ENCODE assay signal across 26 cellular contexts in genomic region chr2:67286981-67287759, GRCh38.
"Had no signal": no experiment of that assay in that cellular context is flagged by ENCODE, and none has a peak within 500 bp of the region (broad histone marks: within the 10 kb centered on the region; RNA-seq: fewer than 3 reads in every experiment).

No MANE protein-coding gene starts in this region.

- H3K27ac ChIP-seq: body of pancreas, hepatocyte, suprapubic skin, transverse colon, uterus had no signal

- ATAC-seq: activated CD8-positive, alpha-beta memory T cell treated with anti-CD3 and anti-CD28 coated beads, Interleukin-2, amount 10 ng/mL, durations not matched to agents 7 days and 5 days; activated T-helper 17 cell treated with anti-CD3 and anti-CD28 coated beads, Interleukin-2, amount 50 U/mL, for 72 hours; body of pancreas; stimulated activated naive CD8-positive, alpha-beta T cell treated with anti-CD3 and anti-CD28 coated beads, Interleukin-15, amount 100 ng/mL, for 72 hours had no signal

- H3K27me3 ChIP-seq: body of pancreas, hepatocyte, suprapubic skin, transverse colon, uterus had no signal

- H2AFZ ChIP-seq: hepatocyte had no signal

- H3K79me2 ChIP-seq: hepatocyte had no signal

- H3K4me2 ChIP-seq: hepatocyte had no signal

- H3K9me3 Mint-ChIP-seq: activated CD4-positive, alpha-beta memory T cell treated with anti-CD3 and anti-CD28 coated beads, Interleukin-2, amount 10 ng/mL, durations not matched to agents 7 days and 5 days; activated naive CD8-positive, alpha-beta T cell treated with anti-CD3 and anti-CD28 coated beads for 36 hours; activated T-helper 17 cell treated with anti-CD3 and anti-CD28 coated beads, Interleukin-2, amount 50 U/mL, for 72 hours; nephron progenitor cell; stimulated activated naive CD8-positive, alpha-beta T cell treated with anti-CD3 and anti-CD28 coated beads, Interleukin-15, amount 100 ng/mL, for 72 hours; T-helper 2 cell treated with Interferon-gamma antibody and Interleukin-4, amounts not matched to agents 5 μg/mL and 100 μg/mL, for 36 hours had no signal

- FAIRE-seq: islet of Langerhans had no signal

- H3K36me3 ChIP-seq: suprapubic skin, transverse colon, uterus had no signal

- H3K9me3 ChIP-seq: body of pancreas, suprapubic skin, transverse colon, uterus had no signal

- H3K27me3 Mint-ChIP-seq: activated CD4-positive, alpha-beta memory T cell treated with anti-CD3 and anti-CD28 coated beads, Interleukin-2, amount 10 ng/mL, durations not matched to agents 7 days and 5 days; activated CD8-positive, alpha-beta memory T cell treated with anti-CD3 and anti-CD28 coated beads, Interleukin-2, amount 10 ng/mL, durations not matched to agents 7 days and 5 days had no signal

- H3K4me1 Mint-ChIP-seq: activated CD4-positive, alpha-beta memory T cell treated with anti-CD3 and anti-CD28 coated beads, Interleukin-2, amount 10 ng/mL, durations not matched to agents 7 days and 5 days; activated CD8-positive, alpha-beta memory T cell treated with anti-CD3 and anti-CD28 coated beads, Interleukin-2, amount 10 ng/mL, durations not matched to agents 7 days and 5 days; activated naive CD8-positive, alpha-beta T cell treated with anti-CD3 and anti-CD28 coated beads for 36 hours; activated T-helper 17 cell treated with anti-CD3 and anti-CD28 coated beads, Interleukin-2, amount 50 U/mL, for 72 hours; stimulated activated naive CD8-positive, alpha-beta T cell treated with anti-CD3 and anti-CD28 coated beads, Interleukin-15, amount 100 ng/mL, for 72 hours had no signal

- DNase-seq: activated CD4-positive, alpha-beta memory T cell treated with anti-CD3 and anti-CD28 coated beads, Interleukin-2, amount 10 ng/mL, durations not matched to agents 7 days and 5 days; activated CD4-positive, alpha-beta T cell treated with anti-CD3 and anti-CD28 coated beads for 48 hours; activated CD4-positive, CD25-positive, alpha-beta regulatory T cell; activated CD8-positive, alpha-beta memory T cell treated with anti-CD3 and anti-CD28 coated beads, Interleukin-2, amount 10 ng/mL, durations not matched to agents 7 days and 5 days; activated naive CD4-positive, alpha-beta T cell; activated naive CD8-positive, alpha-beta T cell treated with anti-CD3 and anti-CD28 coated beads for 36 hours; activated T-cell treated with anti-CD3 and anti-CD28 coated beads, Interleukin-2, amount 50 U/mL, for 1 hour; amniotic stem cell; cerebellar nuclear complex; effector CD8-positive, alpha-beta T cell; midbrain; nephron progenitor cell; occipital lobe; retina; stimulated activated CD4-positive, alpha-beta T cell treated with anti-CD3 and anti-CD28 coated beads, Interleukin-12 subunit alpha, Interleukin-12 subunit beta, amount 100 ng/mL, for 4 hours; stimulated activated CD4-positive, alpha-beta T cell treated with anti-CD3 and anti-CD28 coated beads, Interleukin-2, amount 100 ng/mL, for 24 hours; stimulated activated naive CD8-positive, alpha-beta T cell treated with anti-CD3 and anti-CD28 coated beads, Interleukin-15, amount 100 ng/mL, for 72 hours; transverse colon; uterus had no signal

- H3K27ac Mint-ChIP-seq: activated CD4-positive, alpha-beta memory T cell treated with anti-CD3 and anti-CD28 coated beads, Interleukin-2, amount 10 ng/mL, durations not matched to agents 7 days and 5 days; activated CD8-positive, alpha-beta memory T cell treated with anti-CD3 and anti-CD28 coated beads, Interleukin-2, amount 10 ng/mL, durations not matched to agents 7 days and 5 days; activated naive CD8-positive, alpha-beta T cell treated with anti-CD3 and anti-CD28 coated beads for 36 hours; activated T-helper 17 cell treated with anti-CD3 and anti-CD28 coated beads, Interleukin-2, amount 50 U/mL, for 72 hours; nephron progenitor cell; stimulated activated naive CD8-positive, alpha-beta T cell treated with anti-CD3 and anti-CD28 coated beads, Interleukin-15, amount 100 ng/mL, for 72 hours; T-helper 2 cell treated with Interferon-gamma antibody and Interleukin-4, amounts not matched to agents 5 μg/mL and 100 μg/mL, for 36 hours had no signal

- H3K36me3 Mint-ChIP-seq: activated CD8-positive, alpha-beta memory T cell treated with anti-CD3 and anti-CD28 coated beads, Interleukin-2, amount 10 ng/mL, durations not matched to agents 7 days and 5 days; activated naive CD8-positive, alpha-beta T cell treated with anti-CD3 and anti-CD28 coated beads for 36 hours had no signal

- H3K4me3 ChIP-seq: body of pancreas, hepatocyte, lung, suprapubic skin, transverse colon, uterus had no signal

- H3K4me3 Mint-ChIP-seq: activated CD4-positive, alpha-beta memory T cell treated with anti-CD3 and anti-CD28 coated beads, Interleukin-2, amount 10 ng/mL, durations not matched to agents 7 days and 5 days; activated CD8-positive, alpha-beta memory T cell treated with anti-CD3 and anti-CD28 coated beads, Interleukin-2, amount 10 ng/mL, durations not matched to agents 7 days and 5 days; activated naive CD8-positive, alpha-beta T cell treated with anti-CD3 and anti-CD28 coated beads for 36 hours; activated T-helper 17 cell treated with anti-CD3 and anti-CD28 coated beads, Interleukin-2, amount 50 U/mL, for 72 hours; nephron progenitor cell; stimulated activated naive CD8-positive, alpha-beta T cell treated with anti-CD3 and anti-CD28 coated beads, Interleukin-15, amount 100 ng/mL, for 72 hours; T-helper 2 cell treated with Interferon-gamma antibody and Interleukin-4, amounts not matched to agents 5 μg/mL and 100 μg/mL, for 36 hours had no signal

- H3K4me1 ChIP-seq: body of pancreas, transverse colon, uterus had no signal
